In genomic region chr14:38191491-38191890, GRCh38 we compare ENCODE assay signal across 3 cellular contexts. TPM values are rescaled to one million over a fixed set of nuclear protein-coding genes. Genes with fewer than 3 reads are reported as not detected.
"Had no signal": no experiment of that assay in that cellular context is flagged by ENCODE, and none has a peak within 500 bp of the region (broad histone marks: within the 10 kb centered on the region; RNA-seq: fewer than 3 reads in every experiment).

No MANE protein-coding gene starts in this region.

RNA-seq across cellular contexts. Expression of gene SSTR1, which starts 16.2 kb away (rescaled TPM):
- total RNA-seq: HT1080, NCI-H460, SJSA1 had no signal
